27 cellular contexts compared by ENCODE assay signal in the genomic region with DNA sequence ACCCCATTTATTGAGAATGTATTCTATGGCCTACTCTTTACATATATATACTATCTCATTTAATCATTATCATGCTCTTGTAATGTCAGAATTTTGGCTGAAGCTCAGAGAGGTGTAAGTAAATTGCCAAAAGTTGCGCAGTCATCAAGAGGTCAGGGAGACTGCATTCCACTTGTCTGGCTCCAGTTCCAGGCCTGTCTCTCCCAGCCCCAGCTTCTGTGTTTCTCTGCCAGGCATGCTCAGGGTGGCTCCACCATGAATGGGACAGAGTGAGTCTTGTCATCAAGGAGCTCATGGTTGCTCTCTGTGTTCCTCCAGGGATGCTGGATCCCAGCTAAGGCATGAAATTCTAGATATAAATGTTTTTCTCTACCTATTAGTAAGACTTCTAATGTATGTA.
"Had no signal": no experiment of that assay in that cellular context is flagged by ENCODE, and none has a peak within 500 bp of the region (broad histone marks: within the 10 kb centered on the region; RNA-seq: fewer than 3 reads in every experiment).

No MANE protein-coding gene starts in this region.

- H3K36me3 Mint-ChIP-seq: activated naive CD4-positive, alpha-beta T cell treated with anti-CD3 and anti-CD28 coated beads, Interleukin-2, amount 50 U/mL, for 24 hours; brain had no signal

- H3K9me3 Mint-ChIP-seq: activated CD4-positive, alpha-beta memory T cell treated with anti-CD3 and anti-CD28 coated beads, Interleukin-2, amount 10 ng/mL, durations not matched to agents 7 days and 5 days; activated naive CD4-positive, alpha-beta T cell treated with anti-CD3 and anti-CD28 coated beads, Interleukin-2, amount 50 U/mL, for 24 hours; activated naive CD8-positive, alpha-beta T cell treated with anti-CD3 and anti-CD28 coated beads, Interleukin-2, amount 50 U/mL, for 24 hours; activated T-cell treated with anti-CD3 and anti-CD28 coated beads, Interleukin-2, amount 50 U/mL, for 4 hours; activated T-helper 2 cell treated with anti-CD3 and anti-CD28 coated beads, Interferon-gamma antibody, Interleukin-2, Interleukin-4, amounts not matched to agents 10 μg/mL and 5 μg/mL and 100 μg/mL, durations not matched to agents 14 hours and 24 hours and 36 hours had no signal

- H3K4me3 Mint-ChIP-seq: activated CD4-positive, alpha-beta memory T cell treated with anti-CD3 and anti-CD28 coated beads, Interleukin-2, amount 10 ng/mL, durations not matched to agents 7 days and 5 days; activated CD4-positive, alpha-beta T cell treated with anti-CD3 and anti-CD28 coated beads, Interleukin-2, amount 10 ng/mL, durations not matched to agents 24 days and 14 days; activated naive CD4-positive, alpha-beta T cell treated with anti-CD3 and anti-CD28 coated beads, Interleukin-2, amount 50 U/mL, for 24 hours; activated naive CD8-positive, alpha-beta T cell treated with anti-CD3 and anti-CD28 coated beads, Interleukin-2, amount 50 U/mL, for 24 hours; activated T-cell treated with anti-CD3 and anti-CD28 coated beads, Interleukin-2, amount 50 U/mL, for 4 hours; brain; naive thymus-derived CD4-positive, alpha-beta T cell had no signal

- ATAC-seq: activated naive CD8-positive, alpha-beta T cell treated with anti-CD3 and anti-CD28 coated beads, Interleukin-2, amount 50 U/mL, for 24 hours; activated T-cell treated with anti-CD3 and anti-CD28 coated beads, Interleukin-2, amount 50 U/mL, for 4 hours; left ventricle myocardium superior; naive thymus-derived CD4-positive, alpha-beta T cell; psoas muscle had no signal

- H3K27me3 ChIP-seq: esophagus muscularis mucosa, right atrium auricular region, suprapubic skin, tibial artery had no signal

- H3K27ac Mint-ChIP-seq: activated CD4-positive, alpha-beta memory T cell treated with anti-CD3 and anti-CD28 coated beads, Interleukin-2, amount 10 ng/mL, durations not matched to agents 7 days and 5 days; activated CD4-positive, alpha-beta T cell treated with anti-CD3 and anti-CD28 coated beads, Interleukin-2, amount 10 ng/mL, durations not matched to agents 24 days and 14 days; activated naive CD8-positive, alpha-beta T cell treated with anti-CD3 and anti-CD28 coated beads, Interleukin-2, amount 50 U/mL, for 24 hours; activated T-helper 2 cell treated with anti-CD3 and anti-CD28 coated beads, Interferon-gamma antibody, Interleukin-2, Interleukin-4, amounts not matched to agents 10 μg/mL and 5 μg/mL and 100 μg/mL, durations not matched to agents 14 hours and 24 hours and 36 hours; brain; naive thymus-derived CD4-positive, alpha-beta T cell had no signal

- DNase-seq: activated CD4-positive, alpha-beta memory T cell treated with anti-CD3 and anti-CD28 coated beads, Interleukin-2, amount 10 ng/mL, durations not matched to agents 7 days and 5 days; activated CD4-positive, alpha-beta T cell treated with anti-CD3 and anti-CD28 coated beads, Interleukin-2, amount 10 ng/mL, durations not matched to agents 24 days and 14 days; activated CD4-positive, CD25-positive, alpha-beta regulatory T cell treated with anti-CD3 and anti-CD28 coated beads, Interleukin-2, amount 50 U/mL, for 72 hours; activated CD8-positive, alpha-beta memory T cell treated with anti-CD3 and anti-CD28 coated beads, Interleukin-2, amount 50 U/mL, for 48 hours; activated naive CD8-positive, alpha-beta T cell treated with anti-CD3 and anti-CD28 coated beads, Interleukin-2, amount 50 U/mL, for 24 hours; activated T-cell treated with anti-CD3 and anti-CD28 coated beads, Interleukin-2, amount 50 U/mL, for 4 hours; anterior cingulate cortex; caudate nucleus; dermis blood vessel endothelial cell; effector CD4-positive, alpha-beta T cell; glutamatergic neuron; islet precursor cell; left ventricle myocardium superior; midbrain; naive thymus-derived CD4-positive, alpha-beta T cell; psoas muscle; spleen; stimulated activated naive CD4-positive, alpha-beta T cell; SW 1271; T-helper 2 cell; tibial artery had no signal

- H3K4me3 ChIP-seq: esophagus muscularis mucosa, psoas muscle, right atrium auricular region, spleen, suprapubic skin, tibial artery had no signal

- H3K36me3 ChIP-seq: esophagus muscularis mucosa, right atrium auricular region, spleen, suprapubic skin, tibial artery had no signal

- H3K4me1 Mint-ChIP-seq: activated CD4-positive, alpha-beta T cell treated with anti-CD3 and anti-CD28 coated beads, Interleukin-2, amount 10 ng/mL, durations not matched to agents 24 days and 14 days had no signal

- H3K9me3 ChIP-seq: esophagus muscularis mucosa, psoas muscle, right atrium auricular region, spleen, suprapubic skin, tibial artery had no signal
